20 cellular contexts compared by ENCODE assay signal in genomic region chr4:72899214-72899613, GRCh38.
A peak's percentile ranks its signal among the peaks of the same experiment; 100 is the strongest.
DNase-seq lines count a peak whose midpoint lies in the region; ATAC-seq, FAIRE-seq and TF ChIP-seq lines count a peak whose summit lies in the region.
"Had no signal": no experiment of that assay in that cellular context is flagged by ENCODE, and none has a peak within 500 bp of the region (broad histone marks: within the 10 kb centered on the region; RNA-seq: fewer than 3 reads in every experiment).

No MANE protein-coding gene starts in this region.

- H3K4me1 ChIP-seq in HepG2 (ENCODE audit: insufficient read depth, low read length) (peaks cover 8% of the 10 kb centered on the region; the same call in 1 of the 2 replicates), right lobe of liver (peaks cover 0 to 15% (median 7%) of the 10 kb centered on the region in 4 donors), stomach (peaks cover 0 to 3% (median 0%) of the 10 kb centered on the region in 4 donors)
- H3K4me1 ChIP-seq: HAP-1, SJSA1 had no signal

- H3K27ac ChIP-seq in HepG2 (ENCODE audit: extremely low read length, insufficient read depth, low read length) (no peak overlapping the region), right lobe of liver (no peak overlapping the region), stomach (no peak overlapping the region)
- H3K27ac ChIP-seq: 22Rv1, SJSA1 had no signal

- CTCF ChIA-PET in HepG2 (lab: Yijun Ruan, JAX; ENCODE audit: low intra/inter-chr PET ratio, low total read pairs) = no interaction called here

- H3K27me3 ChIP-seq in HepG2 (ENCODE audit: control insufficient read depth in 1 of 2, insufficient read depth in 2 of 2, low read length in 2 of 2) (no peaks in the 10 kb centered on the region), right lobe of liver (no peaks in the 10 kb centered on the region), stomach (no peaks in the 10 kb centered on the region)
- H3K27me3 ChIP-seq: SJSA1 had no signal

- TF ChIP-seq EP300 in HepG2 (IDR thresholded peaks at IDR 0.05; ENCODE audit: low read depth in 2 of 2, low read length in 2 of 2) (no peak), HepG2 (CRISPR knock-in tag; IDR thresholded peaks at IDR 0.05; ENCODE audit: borderline replicate concordance) (no peak), stomach (IDR thresholded peaks at IDR 0.05) (no peak)

- no peak for FAIRE-seq in HepG2 (lab: Jason Lieb, UNC)
- FAIRE-seq: G401.6, HTR-8/SVneo had no signal

- ATAC-seq in HepG2 (peak; percentile 87), right lobe of liver (no peak)

- TF ChIP-seq RAD21 in HepG2 (CRISPR knock-in tag; IDR thresholded peaks at IDR 0.05) = no peak

- BruUV-seq in HepG2 (replicated peaks; lab: Mats Ljungman, UMichigan) = no TSS peak

- no peaks in the 10 kb centered on the region for H4K20me1 ChIP-seq in HepG2 (ENCODE audit: insufficient read depth, low read length)

- 9% methylated on average over 6 of the region's 6 CpGs for WGBS in HepG2 (ENCODE audit: low lambda C conversion rate)
- 83% methylated on average over 6 of the region's 6 CpGs for WGBS in right lobe of liver (ENCODE audit: insufficient coverage, low coverage, low lambda C conversion rate, missing lambda C conversion rate)
- 81 to 89% (median 83%) methylated on average over 6 of the region's 6 CpGs for WGBS in stomach, 5 donors

- H3K4me3 ChIP-seq in HepG2 (replicated peaks in 1 of 3; ENCODE audit: insufficient read depth in 1 of 3, low read depth in 2 of 3, low read length in 3 of 3) = no peak overlapping the region
- H3K4me3 ChIP-seq in right lobe of liver = no peak overlapping the region
- H3K4me3 ChIP-seq in stomach = no peak overlapping the region
- H3K4me3 ChIP-seq: HAP-1, SJSA1 had no signal

- H3K79me2 ChIP-seq in HepG2 (ENCODE audit: insufficient read depth, low read length) = no peaks in the 10 kb centered on the region

- H2AFZ ChIP-seq in HepG2 (ENCODE audit: low read length) = no peak overlapping the region

- H3K9me3 ChIP-seq in HepG2 (ENCODE audit: low read length) (no peaks in the 10 kb centered on the region), right lobe of liver (no peaks in the 10 kb centered on the region), stomach (no peaks in the 10 kb centered on the region)
- H3K9me3 ChIP-seq: HAP-1, SJSA1 had no signal

- POLR2A ChIA-PET in HepG2 (lab: Yijun Ruan, JAX) = no interaction called here

- no peak overlapping the region for H3K9ac ChIP-seq in HepG2 (ENCODE audit: insufficient read depth, low read depth, low read length)

- DNase-seq in HepG2 (ENCODE audit: low spot score) (peak; percentile 67), right lobe of liver (no peak), amniotic epithelial cell (ENCODE audit: low read depth) (peak; percentile 54), islet precursor cell (peak; percentile 72), nucleus accumbens (lab: John Stamatoyannopoulos, UW) (no peak), medulla oblongata (ENCODE audit: extremely low spot score) (no peak), hypothalamus (lab: John Stamatoyannopoulos, UW) (no peak), stomach (no peak)
- DNase-seq: DMS79 treated with DMSO at 0.1 percent for 48 hours, KBM-7, NCI-H1105 treated with DMSO at 0.1 percent for 48 hours, NCI-H1694, NCI-H2081 treated with DMSO at 0.1 percent for 48 hours, NCI-H510A treated with DMSO at 0.1 percent for 48 hours, NCI-H82 had no signal

- H3K36me3 ChIP-seq in HepG2 (replicated peaks in 1 of 2; ENCODE audit: control insufficient read depth in 1 of 2, insufficient read depth in 2 of 2, low read length in 2 of 2) = no peaks in the 10 kb centered on the region
- H3K36me3 ChIP-seq in right lobe of liver = no peaks in the 10 kb centered on the region
- no peaks in the 10 kb centered on the region for H3K36me3 ChIP-seq in stomach
- H3K36me3 ChIP-seq: HAP-1, SJSA1 had no signal

- H3K4me2 ChIP-seq in HepG2 (ENCODE audit: low read depth, low read length) = no peak overlapping the region

- TF ChIP-seq POLR2A in HepG2 (IDR thresholded peaks at IDR 0.05; ENCODE audit: insufficient read depth in 1 of 2, low read depth in 2 of 2, low read length in 2 of 2) (no peak), right lobe of liver (IDR thresholded peaks at IDR 0.05) (no peak), stomach (IDR thresholded peaks at IDR 0.05) (no peak)

- intact Hi-C loops in HepG2 (cut with micrococcal nuclease; ENCODE audit: unreplicated experiment) = no loop called here
- intact Hi-C loops in right lobe of liver (cut with DNase I) = no loop called here
- intact Hi-C loops in stomach (cut with DNase I; ENCODE audit: low total_unique reads) = no loop called here

- in situ Hi-C loops in HepG2 (cut with HindIII; ENCODE audit: extremely low pct_ligation_motif_present, low pct_unique_long_range_greater_than_20kb) = no loop called here

- no peak for TF ChIP-seq CTCF in HepG2 (CRISPR knock-in tag; IDR thresholded peaks at IDR 0.05)
- no peak for TF ChIP-seq CTCF in right lobe of liver (IDR thresholded peaks at IDR 0.05)
- no peak for TF ChIP-seq CTCF in stomach (IDR thresholded peaks at IDR 0.05)

TF ChIP-seq in HepG2, 621 proteins besides CTCF, POLR2A, EP300 and RAD21 (continues in another document):
- TF ChIP-seq ZNF430 (CRISPR knock-in tag; IDR thresholded peaks at IDR 0.05) (no peak), TIGD3 (CRISPR knock-in tag; IDR thresholded peaks at IDR 0.05; ENCODE audit: borderline replicate concordance) (no peak), HCFC1 (IDR thresholded peaks at IDR 0.05; ENCODE audit: low read depth, low read length) (no peak), ERF (CRISPR knock-in tag; IDR thresholded peaks at IDR 0.05) (no peak), ZNF501 (CRISPR knock-in tag; IDR thresholded peaks at IDR 0.05) (no peak), IRX3 (CRISPR knock-in tag; IDR thresholded peaks at IDR 0.05; ENCODE audit: borderline replicate concordance, low read depth) (no peak), FOXA1 (IDR thresholded peaks at IDR 0.05) (no peak), FOXA1 (CRISPR knock-in tag; IDR thresholded peaks at IDR 0.05) (0 out of 2 replicates have a peak, but pooled peaks have one; percentile 10), ETV5 (CRISPR knock-in tag; IDR thresholded peaks at IDR 0.05; ENCODE audit: borderline replicate concordance) (no peak), ZNF337 (CRISPR knock-in tag; IDR thresholded peaks at IDR 0.05; ENCODE audit: borderline replicate concordance, low read depth) (no peak), SAFB2 (CRISPR knock-in tag; IDR thresholded peaks at IDR 0.05; ENCODE audit: borderline replicate concordance, low read depth) (no peak), ARNT (IDR thresholded peaks at IDR 0.05) (no peak), TBX3 (IDR thresholded peaks at IDR 0.05; ENCODE audit: borderline replicate concordance) (no peak), CEBPG (CRISPR knock-in tag; IDR thresholded peaks at IDR 0.05) (peak; percentile 57), MTF2 (CRISPR knock-in tag; IDR thresholded peaks at IDR 0.05; ENCODE audit: borderline replicate concordance) (no peak), CEBPB (IDR thresholded peaks at IDR 0.05; ENCODE audit: borderline replicate concordance, low read depth, low read length) (peak; percentile 71; the same call in 1 of the 2 replicates), ZKSCAN1 (IDR thresholded peaks at IDR 0.05; ENCODE audit: low read length) (no peak), ZNF672 (CRISPR knock-in tag; IDR thresholded peaks at IDR 0.05) (no peak), REPIN1 (CRISPR knock-in tag; IDR thresholded peaks at IDR 0.05; ENCODE audit: borderline replicate concordance, low read depth) (no peak), ZNF12 (CRISPR knock-in tag; IDR thresholded peaks at IDR 0.05) (no peak), MIER3 (CRISPR knock-in tag; IDR thresholded peaks at IDR 0.05; ENCODE audit: borderline replicate concordance) (no peak), ZNF333 (CRISPR knock-in tag; IDR thresholded peaks at IDR 0.05; ENCODE audit: borderline replicate concordance) (no peak), MIER2 (CRISPR knock-in tag; IDR thresholded peaks at IDR 0.05) (no peak), ZNF383 (CRISPR knock-in tag; IDR thresholded peaks at IDR 0.05; ENCODE audit: borderline replicate concordance) (no peak), ZNF780A (CRISPR knock-in tag; IDR thresholded peaks at IDR 0.05) (no peak), NFKB2 (CRISPR knock-in tag; IDR thresholded peaks at IDR 0.05; ENCODE audit: borderline replicate concordance) (no peak), ZNF17 (CRISPR knock-in tag; IDR thresholded peaks at IDR 0.05) (no peak), SOX5 (CRISPR knock-in tag; IDR thresholded peaks at IDR 0.05; ENCODE audit: borderline replicate concordance) (peak; percentile 51; the same call in 1 of the 2 replicates), PCBP2 (optimal IDR thresholded peaks at IDR 0.05; ENCODE audit: low read depth, low read length, poor library complexity, severe bottlenecking) (no peak), ZNF775 (CRISPR knock-in tag; IDR thresholded peaks at IDR 0.05; ENCODE audit: borderline replicate concordance) (no peak), KLF11 (CRISPR knock-in tag; IDR thresholded peaks at IDR 0.05) (no peak), TEAD3 (CRISPR knock-in tag; optimal IDR thresholded peaks at IDR 0.05; ENCODE audit: borderline replicate concordance) (peak; percentile 20), ZFP90 (CRISPR knock-in tag; IDR thresholded peaks at IDR 0.05; ENCODE audit: borderline replicate concordance) (no peak)
- TF ChIP-seq, protein P1, sequence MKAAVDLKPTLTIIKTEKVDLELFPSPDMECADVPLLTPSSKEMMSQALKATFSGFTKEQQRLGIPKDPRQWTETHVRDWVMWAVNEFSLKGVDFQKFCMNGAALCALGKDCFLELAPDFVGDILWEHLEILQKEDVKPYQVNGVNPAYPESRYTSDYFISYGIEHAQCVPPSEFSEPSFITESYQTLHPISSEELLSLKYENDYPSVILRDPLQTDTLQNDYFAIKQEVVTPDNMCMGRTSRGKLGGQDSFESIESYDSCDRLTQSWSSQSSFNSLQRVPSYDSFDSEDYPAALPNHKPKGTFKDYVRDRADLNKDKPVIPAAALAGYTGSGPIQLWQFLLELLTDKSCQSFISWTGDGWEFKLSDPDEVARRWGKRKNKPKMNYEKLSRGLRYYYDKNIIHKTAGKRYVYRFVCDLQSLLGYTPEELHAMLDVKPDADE (CRISPR knock-in tag; IDR thresholded peaks at IDR 0.05) = no peak

Comparison
In these comparisons a context has a peak if more than half of its experiments do, and no peak if none do; other contexts are left out.
1. DNase-seq: peak in HepG2 (single experiment), amniotic epithelial cell (single experiment) and islet precursor cell (single experiment); none in right lobe of liver (0 of 3), nucleus accumbens (0 of 56), medulla oblongata (single experiment), hypothalamus (0 of 51) and stomach (single experiment).